13 cellular contexts compared by ENCODE assay signal in genomic region chr15:81181220-81181619, GRCh38. TPM values are rescaled to one million over a fixed set of nuclear protein-coding genes. Genes with fewer than 3 reads are reported as not detected.
"Had no signal": no experiment of that assay in that cellular context is flagged by ENCODE, and none has a peak within 500 bp of the region (broad histone marks: within the 10 kb centered on the region; RNA-seq: fewer than 3 reads in every experiment).

No MANE protein-coding gene starts in this region.

- H3K36me3 ChIP-seq: left lung, right lobe of liver had no signal

- H3K27ac ChIP-seq: right lobe of liver had no signal

- H3K4me3 ChIP-seq: left lung, right lobe of liver had no signal

- ATAC-seq: left lung; right lobe of liver; stimulated activated naive CD8-positive, alpha-beta T cell treated with anti-CD3 and anti-CD28 coated beads, Interleukin-15, amount 100 ng/mL, for 72 hours; T-helper 17 cell; WTC11 had no signal

- H3K27me3 ChIP-seq: right lobe of liver had no signal

- DNase-seq: activated CD4-positive, alpha-beta memory T cell treated with anti-CD3 and anti-CD28 coated beads, Interleukin-2, amount 10 ng/mL, durations not matched to agents 7 days and 5 days; activated CD4-positive, alpha-beta T cell treated with anti-CD3 and anti-CD28 coated beads for 4 hours; activated naive CD4-positive, alpha-beta T cell treated with anti-CD3 and anti-CD28 coated beads, Interleukin-2, amount 10 ng/mL, durations not matched to agents 7 days and 5 days; activated T-cell treated with anti-CD3 and anti-CD28 coated beads, Interleukin-2, amount 50 U/mL, for 24 hours; hippocampal formation; left lung; mesenchymal stem cell; right lobe of liver; stimulated activated naive CD8-positive, alpha-beta T cell treated with anti-CD3 and anti-CD28 coated beads, Interleukin-15, amount 100 ng/mL, for 72 hours; T-helper 17 cell had no signal

- H3K4me1 ChIP-seq: right lobe of liver had no signal

- H3K9me3 ChIP-seq: left lung, right lobe of liver had no signal

RNA-seq across cellular contexts. Expression of gene IL16, which starts 15.5 kb away (rescaled TPM):
- polyA plus RNA-seq: keratinocyte had no signal

RNA-seq across cellular contexts. Expression of gene CFAP161, which starts 47.1 kb away (rescaled TPM):
- total RNA-seq: activated CD4-positive, alpha-beta memory T cell treated with anti-CD3 and anti-CD28 coated beads, Interleukin-2, amount 10 ng/mL, durations not matched to agents 7 days and 5 days; progenitor cell of endocrine pancreas; WTC11 had no signal
- polyA plus RNA-seq: keratinocyte had no signal
